Comparison of ENCODE assay signal across 25 cellular contexts in genomic region chr2:188813315-188813714, GRCh38.
DNase-seq lines count a peak whose midpoint lies in the region; TF ChIP-seq lines count a peak whose summit lies in the region.
"Had no signal": no experiment of that assay in that cellular context is flagged by ENCODE, and none has a peak within 500 bp of the region (broad histone marks: within the 10 kb centered on the region; RNA-seq: fewer than 3 reads in every experiment).

No MANE protein-coding gene starts in this region.

- no peak overlapping the region for H3K9ac ChIP-seq in mesendoderm (ENCODE audit: low read length)
- H3K9ac ChIP-seq: BLaER1 had no signal

- TF ChIP-seq CTCF in HFFc6 (IDR thresholded peaks at IDR 0.05) (no peak), fibroblast of villous mesenchyme (IDR thresholded peaks at IDR 0.05; ENCODE audit: insufficient read depth, low read depth, low read length) (no peak), tibial artery (IDR thresholded peaks at IDR 0.05) (no peak)

- no peak overlapping the region for H2AK5ac ChIP-seq in mesendoderm (ENCODE audit: low read length)

- no peaks in the 10 kb centered on the region for H3K36me3 Mint-ChIP-seq in HFFc6 (ENCODE audit: low read depth)
- H3K36me3 Mint-ChIP-seq: T-cell had no signal

- H3K4me2 ChIP-seq in mesendoderm (ENCODE audit: low read length) = no peak overlapping the region
- H3K4me2 ChIP-seq: BLaER1 had no signal

- peak overlapping the region; percentile 27 to 40 for H3K27ac ChIP-seq in tibial artery
- no peak overlapping the region for H3K27ac ChIP-seq in mesendoderm (ENCODE audit: low read depth, low read length)
- H3K27ac ChIP-seq: BLaER1, colonic mucosa, upper lobe of left lung had no signal

- no peak overlapping the region for H3K4me3 Mint-ChIP-seq in HFFc6
- H3K4me3 Mint-ChIP-seq: stimulated activated naive CD8-positive, alpha-beta T cell treated with anti-CD3 and anti-CD28 coated beads, Interleukin-15, amount 100 ng/mL, for 72 hours; T-cell had no signal

- H3K18ac ChIP-seq in mesendoderm (ENCODE audit: low read length) = no peak overlapping the region

- H3K4me1 Mint-ChIP-seq in HFFc6 (ENCODE audit: low read depth) = peaks cover 60% of the 10 kb centered on the region
- H3K4me1 Mint-ChIP-seq: stimulated activated naive CD8-positive, alpha-beta T cell treated with anti-CD3 and anti-CD28 coated beads, Interleukin-15, amount 100 ng/mL, for 72 hours; T-cell had no signal

- H3K9me3 ChIP-seq in tibial artery = no peaks in the 10 kb centered on the region
- H3K9me3 ChIP-seq: BLaER1, colonic mucosa, MG63, upper lobe of left lung had no signal

- no peak overlapping the region for H3K56ac ChIP-seq in mesendoderm (ENCODE audit: low read length)

- no peak overlapping the region for H4K5ac ChIP-seq in mesendoderm (ENCODE audit: low read length)

- H3K4me1 ChIP-seq in tibial artery = peaks cover 0 to 22% (median 3%) of the 10 kb centered on the region in 4 donors
- no peaks in the 10 kb centered on the region for H3K4me1 ChIP-seq in mesendoderm (ENCODE audit: control insufficient read depth, low read depth, low read length)
- H3K4me1 ChIP-seq: BLaER1, colonic mucosa, upper lobe of left lung had no signal

- H3K27me3 Mint-ChIP-seq in HFFc6 (ENCODE audit: insufficient read depth) = no peaks in the 10 kb centered on the region
- H3K27me3 Mint-ChIP-seq: stimulated activated naive CD8-positive, alpha-beta T cell treated with anti-CD3 and anti-CD28 coated beads, Interleukin-15, amount 100 ng/mL, for 72 hours; T-cell had no signal

- H3K27ac Mint-ChIP-seq in HFFc6 = peak overlapping the region; percentile 50
- H3K27ac Mint-ChIP-seq: stimulated activated naive CD8-positive, alpha-beta T cell treated with anti-CD3 and anti-CD28 coated beads, Interleukin-15, amount 100 ng/mL, for 72 hours; T-cell had no signal

- H2BK120ac ChIP-seq in mesendoderm (ENCODE audit: low read depth, low read length) = no peak overlapping the region

- H3K4ac ChIP-seq in mesendoderm (ENCODE audit: low read depth, low read length) = no peak overlapping the region

- DNase-seq in HFFc6 (peak; percentile 30), astrocyte of the hippocampus (ENCODE audit: low read depth, low spot score) (peak; percentile 6), fibroblast of villous mesenchyme (ENCODE audit: low read depth) (peak; percentile 14), tibial artery (no peak), mesendoderm (no peak), NCI-H524 (lab: John Stamatoyannopoulos, UW) (no peak), OCI-M1 (lab: John Stamatoyannopoulos, UW) (no peak)
- DNase-seq: activated CD4-positive, alpha-beta T cell treated with anti-CD3 and anti-CD28 coated beads, Interleukin-2, amount 50 U/mL, for 1 hour; activated CD8-positive, alpha-beta memory T cell treated with anti-CD3 and anti-CD28 coated beads, Interleukin-2, amount 50 U/mL, for 48 hours; activated effector memory CD4-positive, alpha-beta T cell treated with anti-CD3 and anti-CD28 coated beads, Interleukin-2, amount 50 U/mL, for 16 hours; amniotic stem cell; Calu3; colonic mucosa; NCI-H1436 treated with DMSO at 0.1 percent for 48 hours; NCI-H2171; NCI-H69; occipital lobe; SHP77; stimulated activated CD4-positive, alpha-beta T cell treated with anti-CD3 and anti-CD28 coated beads, Interleukin-2, amount 100 ng/mL, for 48 hours; stimulated activated naive CD8-positive, alpha-beta T cell treated with anti-CD3 and anti-CD28 coated beads, Interleukin-15, amount 100 ng/mL, for 72 hours; T-cell; upper lobe of left lung had no signal

- no peaks in the 10 kb centered on the region for H3K9me3 Mint-ChIP-seq in HFFc6
- H3K9me3 Mint-ChIP-seq: stimulated activated naive CD8-positive, alpha-beta T cell treated with anti-CD3 and anti-CD28 coated beads, Interleukin-15, amount 100 ng/mL, for 72 hours; T-cell had no signal

- no peaks in the 10 kb centered on the region for H3K79me2 ChIP-seq in mesendoderm (ENCODE audit: control insufficient read depth, insufficient read depth, low read length)

- no peak overlapping the region for H3K4me3 ChIP-seq in fibroblast of villous mesenchyme (ENCODE audit: low read depth, low read length)
- H3K4me3 ChIP-seq in tibial artery = no peak overlapping the region
- H3K4me3 ChIP-seq in mesendoderm (ENCODE audit: low read length) = no peak overlapping the region
- H3K4me3 ChIP-seq: BLaER1, colonic mucosa, GM12878, MG63, upper lobe of left lung had no signal

- H2BK5ac ChIP-seq in mesendoderm (ENCODE audit: low read length) = no peak overlapping the region

- no CpG with 5 or more reads among the region's 3 CpGs for WGBS in mesendoderm (ENCODE audit: extremely low coverage, insufficient coverage, low lambda C conversion rate)

- H4K8ac ChIP-seq in mesendoderm (ENCODE audit: low read depth, low read length) = no peak overlapping the region

- H3K27me3 ChIP-seq in tibial artery = no peaks in the 10 kb centered on the region
- H3K27me3 ChIP-seq in mesendoderm (ENCODE audit: insufficient read depth, low read length, poor library complexity) = no peaks in the 10 kb centered on the region
- H3K27me3 ChIP-seq: BLaER1, colonic mucosa, MG63, upper lobe of left lung had no signal

- H3K36me3 ChIP-seq in tibial artery (no peaks in the 10 kb centered on the region), mesendoderm (ENCODE audit: control insufficient read depth, insufficient read depth, low read length) (no peaks in the 10 kb centered on the region)
- H3K36me3 ChIP-seq: BLaER1, colonic mucosa, MG63, upper lobe of left lung had no signal

- H3K79me1 ChIP-seq in mesendoderm (ENCODE audit: low read length) = no peaks in the 10 kb centered on the region

- intact Hi-C loops in tibial artery (cut with DNase I; ENCODE audit: low total_unique reads) = no loop called here

- H3K23ac ChIP-seq in mesendoderm (ENCODE audit: low read length) = no peak overlapping the region

- H2BK15ac ChIP-seq in mesendoderm (replicated peaks; ENCODE audit: low read depth) = no peak overlapping the region

Comparison
In these comparisons a context has a peak if more than half of its experiments do, and no peak if none do; other contexts are left out.
1. DNase-seq: peak in HFFc6 (single experiment), astrocyte of the hippocampus (single experiment) and fibroblast of villous mesenchyme (single experiment); none in tibial artery (0 of 2), mesendoderm (single experiment), NCI-H524 (0 of 2) and OCI-M1 (single experiment).